20 cellular contexts compared by ENCODE assay signal in the genomic region with DNA sequence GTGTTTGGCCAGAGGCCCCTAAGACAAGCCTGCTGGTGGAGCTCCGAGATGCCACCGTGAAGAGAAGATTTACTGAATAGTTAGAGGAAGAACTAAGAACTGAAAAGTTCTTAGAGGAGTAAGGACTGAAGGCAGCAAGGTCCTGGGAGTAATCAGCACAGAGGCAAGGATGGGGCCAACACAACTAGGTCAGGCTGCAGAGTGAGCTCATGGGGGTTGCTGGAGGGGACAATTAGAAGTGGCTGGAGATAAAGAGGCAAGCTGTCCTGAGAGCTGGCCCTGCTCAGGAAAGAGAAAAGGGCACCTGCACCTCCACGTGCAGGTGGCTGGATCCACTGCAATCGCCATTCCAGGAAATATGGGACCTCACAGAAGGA. TPM values are rescaled to one million over a fixed set of nuclear protein-coding genes. Genes with fewer than 3 reads are reported as not detected.
DNase-seq lines count a peak whose midpoint lies in the region; ATAC-seq, FAIRE-seq and TF ChIP-seq lines count a peak whose summit lies in the region.
"Had no signal": no experiment of that assay in that cellular context is flagged by ENCODE, and none has a peak within 500 bp of the region (broad histone marks: within the 10 kb centered on the region; RNA-seq: fewer than 3 reads in every experiment).

No MANE protein-coding gene starts in this region.

- peaks cover 11% of the 10 kb centered on the region for H3K4me1 ChIP-seq in GM12878 (ENCODE audit: control insufficient read depth, insufficient read depth, low read length)

- POLR2A ChIA-PET in GM12878 (lab: Charles Lee), result interaction anchor here (0.9 to 1.9 kb wide), 2 partner anchors 14 to 16 kb away, joined by 3 to 9 read pairs; no protein-coding TSS in a partner anchor
- POLR2A ChIA-PET in naive thymus-derived CD8-positive, alpha-beta T cell (lab: Charles Lee), result interaction anchor here (1.0 to 1.6 kb wide), 7 partner anchors 9 to 60 kb away, joined by 3 to 7 read pairs (median 5); a partner anchor contains a TSS
- POLR2A ChIA-PET in activated CD8-positive, alpha-beta T cell treated with anti-CD3 and anti-CD28 coated beads for 36 hours (lab: Charles Lee), result interaction anchor here (0.7 to 1.5 kb wide), 7 partner anchors 10 to 66 kb away, joined by 3 to 7 read pairs (median 5); no protein-coding TSS in a partner anchor

- FAIRE-seq in GM12878 (lab: Jason Lieb, UNC), result no peak
- FAIRE-seq: colon, G401.6, GM12892 had no signal

- no peak for TF ChIP-seq CTCF in natural killer cell (IDR thresholded peaks at IDR 0.05)
- no peak for TF ChIP-seq CTCF in GM12878 (IDR thresholded peaks at IDR 0.05 in 2 of 3, conservative IDR thresholded peaks at IDR 0.05 in 1 of 3; ENCODE audit: control insufficient read depth in 2 of 3, extremely low read depth in 1 of 3, insufficient read depth in 1 of 3, low read depth in 3 of 3, low read length in 3 of 3)
- no peak for TF ChIP-seq CTCF in activated CD8-positive, alpha-beta T cell treated with anti-CD3 and anti-CD28 coated beads for 36 hours (IDR thresholded peaks at IDR 0.05)

- ATAC-seq in natural killer cell (no peak), GM12878 (no peak), HG03469 (IDR thresholded peaks at IDR 0.05; ENCODE audit: unreplicated experiment) (no peak)
- no peak for ATAC-seq in natural killer cell treated with Interleukin-12 subunit alpha and Interleukin-12 subunit beta and Interleukin-15 and Interleukin-18, amount 100 ng/mL, for 72 hours
- ATAC-seq in naive thymus-derived CD8-positive, alpha-beta T cell, result no peak
- no peak for ATAC-seq in activated CD8-positive, alpha-beta T cell treated with anti-CD3 and anti-CD28 coated beads for 36 hours

- no peak overlapping the region for H3K9ac ChIP-seq in GM12878 (ENCODE audit: control insufficient read depth, insufficient read depth, low read length)

- RAD21 ChIA-PET in GM12878 (lab: Charles Lee; ENCODE audit: unreplicated experiment), result no interaction called here

- peaks cover 16 to 28% of the 10 kb centered on the region in 2 donors for H3K4me1 Mint-ChIP-seq in natural killer cell
- peaks cover 21 to 23% of the 10 kb centered on the region in 2 donors for H3K4me1 Mint-ChIP-seq in natural killer cell treated with Interleukin-12 subunit alpha and Interleukin-12 subunit beta and Interleukin-15 and Interleukin-18, amount 100 ng/mL, for 72 hours (ENCODE audit: low read depth in 2 of 2)
- H3K4me1 Mint-ChIP-seq in naive thymus-derived CD8-positive, alpha-beta T cell, result peaks cover 24 to 53% (median 47%) of the 10 kb centered on the region in 4 donors
- peaks cover 45% of the 10 kb centered on the region for H3K4me1 Mint-ChIP-seq in activated CD8-positive, alpha-beta T cell treated with anti-CD3 and anti-CD28 coated beads for 36 hours (ENCODE audit: low read depth)

- DNase-seq in natural killer cell (no peak), GM12878 (ENCODE audit: low read depth, low spot score) (no peak), NCI-H524 treated with DMSO at 0.1 percent for 48 hours (lab: John Stamatoyannopoulos, UW) (no peak), H4 (ENCODE audit: low spot score) (no peak)
- DNase-seq in natural killer cell treated with Interleukin-12 subunit alpha and Interleukin-12 subunit beta and Interleukin-15 and Interleukin-18, amount 100 ng/mL, for 72 hours (ENCODE audit: low spot score), result no peak
- DNase-seq in naive thymus-derived CD8-positive, alpha-beta T cell, result no peak
- no peak for DNase-seq in activated CD8-positive, alpha-beta T cell treated with anti-CD3 and anti-CD28 coated beads for 36 hours
- DNase-seq: activated CD8-positive, alpha-beta memory T cell treated with anti-CD3 and anti-CD28 coated beads, Interleukin-2, amount 50 U/mL, for 48 hours; activated naive CD4-positive, alpha-beta T cell treated with Interleukin-2 at 50 U/mL for 16 hours; Calu3; foreskin melanocyte; NCI-H2081 treated with DMSO at 0.1 percent for 48 hours; NCI-H510A treated with DMSO at 0.1 percent for 48 hours; SHP77 treated with DMSO at 0.1 percent for 48 hours had no signal

- TF ChIP-seq POLR2A in GM12878 (IDR thresholded peaks at IDR 0.05; ENCODE audit: low read depth, low read length), result no peak

- H3K27ac ChIP-seq in GM12878 (ENCODE audit: control insufficient read depth, insufficient read depth), result no peak overlapping the region
- H3K27ac ChIP-seq: vagina had no signal

- TF ChIP-seq RAD21 in GM12878 (IDR thresholded peaks at IDR 0.05; ENCODE audit: insufficient read depth, low read depth, low read length), result no peak

- TF ChIP-seq EP300 in GM12878 (IDR thresholded peaks at IDR 0.05; ENCODE audit: borderline replicate concordance in 1 of 2, control insufficient read depth in 1 of 2, low read depth in 2 of 2, low read length in 2 of 2), result no peak

- no peak overlapping the region for H3K4me3 ChIP-seq in GM12878
- H3K4me3 ChIP-seq: left lung, vagina had no signal

- H3K27ac Mint-ChIP-seq in natural killer cell, result no peak overlapping the region
- H3K27ac Mint-ChIP-seq in natural killer cell treated with Interleukin-12 subunit alpha and Interleukin-12 subunit beta and Interleukin-15 and Interleukin-18, amount 100 ng/mL, for 72 hours, result peak overlapping the region in 1 of 2 donors; percentile 9
- H3K27ac Mint-ChIP-seq in naive thymus-derived CD8-positive, alpha-beta T cell, result peak overlapping the region in 5 of 10 donors; percentile 7 to 85 (median 39)
- no peak overlapping the region for H3K27ac Mint-ChIP-seq in activated CD8-positive, alpha-beta T cell treated with anti-CD3 and anti-CD28 coated beads for 36 hours

- WGBS in GM12878 (ENCODE audit: insufficient coverage, insufficient replicate concordance, low lambda C conversion rate, missing lambda C conversion rate), result 62% methylated on average over 4 of the region's 4 CpGs

- peak overlapping the region; percentile 36 for H3K4me3 Mint-ChIP-seq in natural killer cell
- no peak overlapping the region for H3K4me3 Mint-ChIP-seq in natural killer cell treated with Interleukin-12 subunit alpha and Interleukin-12 subunit beta and Interleukin-15 and Interleukin-18, amount 100 ng/mL, for 72 hours
- H3K4me3 Mint-ChIP-seq in naive thymus-derived CD8-positive, alpha-beta T cell, result peak overlapping the region in 6 of 10 donors; percentile 17 to 64 (median 38)
- H3K4me3 Mint-ChIP-seq in activated CD8-positive, alpha-beta T cell treated with anti-CD3 and anti-CD28 coated beads for 36 hours, result no peak overlapping the region

- no TSS peak for BruUV-seq in GM12878 (replicated peaks; lab: Mats Ljungman, UMichigan)

- H3K4me2 ChIP-seq in GM12878 (ENCODE audit: control insufficient read depth, insufficient read depth), result no peak overlapping the region

- no peaks in the 10 kb centered on the region for H3K27me3 Mint-ChIP-seq in natural killer cell (ENCODE audit: low read depth in 2 of 2)
- H3K27me3 Mint-ChIP-seq in natural killer cell treated with Interleukin-12 subunit alpha and Interleukin-12 subunit beta and Interleukin-15 and Interleukin-18, amount 100 ng/mL, for 72 hours, result no peaks in the 10 kb centered on the region
- H3K27me3 Mint-ChIP-seq in naive thymus-derived CD8-positive, alpha-beta T cell, result no peaks in the 10 kb centered on the region
- H3K27me3 Mint-ChIP-seq in activated CD8-positive, alpha-beta T cell treated with anti-CD3 and anti-CD28 coated beads for 36 hours, result no peaks in the 10 kb centered on the region

- H3K9me3 Mint-ChIP-seq in natural killer cell, result no peaks in the 10 kb centered on the region
- H3K9me3 Mint-ChIP-seq in natural killer cell treated with Interleukin-12 subunit alpha and Interleukin-12 subunit beta and Interleukin-15 and Interleukin-18, amount 100 ng/mL, for 72 hours, result no peaks in the 10 kb centered on the region
- no peaks in the 10 kb centered on the region for H3K9me3 Mint-ChIP-seq in naive thymus-derived CD8-positive, alpha-beta T cell
- H3K9me3 Mint-ChIP-seq in activated CD8-positive, alpha-beta T cell treated with anti-CD3 and anti-CD28 coated beads for 36 hours, result no peaks in the 10 kb centered on the region

- CTCF ChIA-PET in GM12878 (lab: Yijun Ruan, JAX), result interaction anchor here (1.5 kb wide), 1 partner anchor 27 kb away, joined by 3 read pairs; no protein-coding TSS in a partner anchor
- CTCF ChIA-PET in activated CD8-positive, alpha-beta T cell treated with anti-CD3 and anti-CD28 coated beads for 36 hours (lab: Charles Lee), result interaction anchor here (0.8 to 2.3 kb wide), 3 partner anchors 13 to 53 kb away, joined by 3 to 6 read pairs (median 4); a partner anchor contains a TSS

- H3K36me3 Mint-ChIP-seq in natural killer cell, result no peaks in the 10 kb centered on the region
- H3K36me3 Mint-ChIP-seq in natural killer cell treated with Interleukin-12 subunit alpha and Interleukin-12 subunit beta and Interleukin-15 and Interleukin-18, amount 100 ng/mL, for 72 hours, result no peaks in the 10 kb centered on the region
- no peaks in the 10 kb centered on the region for H3K36me3 Mint-ChIP-seq in naive thymus-derived CD8-positive, alpha-beta T cell
- no peaks in the 10 kb centered on the region for H3K36me3 Mint-ChIP-seq in activated CD8-positive, alpha-beta T cell treated with anti-CD3 and anti-CD28 coated beads for 36 hours (ENCODE audit: low read depth)

- H3K36me3 ChIP-seq in GM12878 (ENCODE audit: control insufficient read depth in 2 of 2, insufficient read depth in 2 of 2, low read length in 1 of 2), result no peaks in the 10 kb centered on the region
- H3K36me3 ChIP-seq: left lung, vagina had no signal

- no peaks in the 10 kb centered on the region for H3K27me3 ChIP-seq in GM12878 (replicated peaks in 1 of 2; ENCODE audit: control insufficient read depth in 2 of 2, insufficient read depth in 2 of 2, low read length in 1 of 2)
- H3K27me3 ChIP-seq: left lung, vagina had no signal

- intact Hi-C loops in natural killer cell (cut with micrococcal nuclease) (no loop called here), GM12878 (cut with micrococcal nuclease; ENCODE audit: unreplicated experiment) (no loop called here)
- intact Hi-C loops in activated CD8-positive, alpha-beta T cell treated with anti-CD3 and anti-CD28 coated beads for 36 hours (cut with micrococcal nuclease), result loop anchor here (5.0 kb wide), 1 partner anchor 50 kb away; a partner anchor contains a TSS

- SMC1A ChIA-PET in GM12878 (lab: Charles Lee; ENCODE audit: uncharacterized antibody, unreplicated experiment), result interaction anchor here (0.8 to 1.1 kb wide), 2 partner anchors 11 to 14 kb away, joined by 3 to 4 read pairs; no protein-coding TSS in a partner anchor

- peak overlapping the region; percentile 67; the same call in 1 of the 2 replicates for H2AFZ ChIP-seq in GM12878 (ENCODE audit: control insufficient read depth, low read depth, low read length)

- no peaks in the 10 kb centered on the region for H3K79me2 ChIP-seq in GM12878 (ENCODE audit: control insufficient read depth, insufficient read depth, low read length)

- no peaks in the 10 kb centered on the region for H4K20me1 ChIP-seq in GM12878 (ENCODE audit: control insufficient read depth, insufficient read depth)

- no peaks in the 10 kb centered on the region for H3K9me3 ChIP-seq in GM12878 (replicated peaks; ENCODE audit: control insufficient read depth, insufficient read depth, low read length)
- H3K9me3 ChIP-seq: left lung, vagina had no signal

- in situ Hi-C loops in GM12878 (cut with MboI), result no loop called here

RNA-seq across cellular contexts. Expression of a gene that starts 52.7 kb away (rescaled TPM):
- total RNA-seq in natural killer cell (1,000 to 10,000 TPM; 2,039 to 3,339 (median 2,499) TPM), GM12878 (2014; rRNA removed) (383 and 419 TPM in 2 replicates), GM12878 (2014; rRNA removed; fragmentation: Illumina TruSeq; extraction: Trizol) (278 and 281 TPM in 2 replicates), GM12878 (2021) (303 and 309 TPM in 2 replicates)
- 1,000 to 10,000 TPM; 1,092 to 1,804 TPM for total RNA-seq in natural killer cell treated with Interleukin-12 subunit alpha and Interleukin-12 subunit beta and Interleukin-15 and Interleukin-18, amount 100 ng/mL, for 72 hours
- total RNA-seq in GM12878 (2013; cell fraction: nucleolus; rRNA removed), result 374 and 384 TPM in 2 replicates
- polyA plus RNA-seq in GM12878 (2011; ENCODE audit: low read depth), result 104 TPM
- polyA plus RNA-seq in GM12878 (2011; rRNA removed) (149 and 274 TPM in 2 replicates), GM12878 (2014; fragmentation: Illumina TruSeq; extraction: Trizol) (218 and 275 TPM in 2 replicates), GM12878 (2014; fragmentation: Nextera tagmentation; extraction: Ambion mirVana) (100 to 1,000 TPM; 123 to 159 TPM), GM12878 (2014; rRNA removed) (259 and 331 TPM in 2 replicates), GM12878 (2016; fragmentation: Nextera tagmentation; extraction: Ambion mirVana) (100 to 1,000 TPM; 187 to 200 TPM)
- polyA plus RNA-seq in GM12878 (2011; cell fraction: cytosol; rRNA removed), result 327 and 351 TPM in 2 replicates
- 803 and 908 TPM in 2 replicates for polyA plus RNA-seq in GM12878 (2011; cell fraction: nucleus; rRNA removed)
- polyA plus RNA-seq in GM12878 (2012), result 177 and 183 TPM in 2 replicates
- 500 and 595 TPM in 2 replicates for polyA minus RNA-seq in GM12878 (2011; rRNA and poly(A)+ RNA removed)
- polyA minus RNA-seq in GM12878 (2011; cell fraction: cytosol; rRNA and poly(A)+ RNA removed), result 230 and 243 TPM in 2 replicates
- 702 and 1,107 TPM in 2 replicates for polyA minus RNA-seq in GM12878 (2011; cell fraction: nucleus; rRNA and poly(A)+ RNA removed)
- 100 to 1,000 TPM; 199 to 214 TPM for total RNA-seq in naive thymus-derived CD8-positive, alpha-beta T cell
- 100 to 1,000 TPM; 194 to 328 (median 198) TPM for polyA plus RNA-seq in naive thymus-derived CD8-positive, alpha-beta T cell
- 39.5 and 41.4 TPM in 2 replicates for total RNA-seq in H4 (2014; rRNA removed; shearing (Covaris generic))
- 100 to 1,000 TPM; 218 to 227 TPM for total RNA-seq in activated CD8-positive, alpha-beta T cell treated with anti-CD3 and anti-CD28 coated beads for 36 hours

RNA-seq across cellular contexts. Expression of a gene that starts 59.7 kb away (rescaled TPM):
- total RNA-seq in natural killer cell, result 100 to 1,000 TPM; 130 to 141 (median 139) TPM
- total RNA-seq in natural killer cell treated with Interleukin-12 subunit alpha and Interleukin-12 subunit beta and Interleukin-15 and Interleukin-18, amount 100 ng/mL, for 72 hours, result 100 to 1,000 TPM; 464 to 704 TPM
- 69.2 and 72.9 TPM in 2 replicates for total RNA-seq in GM12878 (2013; cell fraction: nucleolus; rRNA removed)
- 267 and 276 TPM in 2 replicates for total RNA-seq in GM12878 (2014; rRNA removed)
- 349 and 352 TPM in 2 replicates for total RNA-seq in GM12878 (2014; rRNA removed; fragmentation: Illumina TruSeq; extraction: Trizol)
- 347 and 354 TPM in 2 replicates for total RNA-seq in GM12878 (2021)
- 179 TPM for polyA plus RNA-seq in GM12878 (2011; ENCODE audit: low read depth)
- polyA plus RNA-seq in GM12878 (2011; rRNA removed), result 393 and 528 TPM in 2 replicates
- polyA plus RNA-seq in GM12878 (2011; cell fraction: cytosol; rRNA removed), result 210 and 221 TPM in 2 replicates
- polyA plus RNA-seq in GM12878 (2011; cell fraction: nucleus; rRNA removed), result 139 and 145 TPM in 2 replicates
- polyA plus RNA-seq in GM12878 (2012), result 231 and 266 TPM in 2 replicates
- 411 and 494 TPM in 2 replicates for polyA plus RNA-seq in GM12878 (2014; fragmentation: Illumina TruSeq; extraction: Trizol)
- polyA plus RNA-seq in GM12878 (2014; fragmentation: Nextera tagmentation; extraction: Ambion mirVana), result 1,000 to 10,000 TPM; 1,136 to 1,363 TPM
- polyA plus RNA-seq in GM12878 (2014; rRNA removed), result 284 and 356 TPM in 2 replicates
- 100 to 1,000 TPM; 712 to 730 TPM for polyA plus RNA-seq in GM12878 (2016; fragmentation: Nextera tagmentation; extraction: Ambion mirVana)
- 110 and 131 TPM in 2 replicates for polyA minus RNA-seq in GM12878 (2011; rRNA and poly(A)+ RNA removed)
- 61.2 and 69.3 TPM in 2 replicates for polyA minus RNA-seq in GM12878 (2011; cell fraction: cytosol; rRNA and poly(A)+ RNA removed)
- polyA minus RNA-seq in GM12878 (2011; cell fraction: nucleus; rRNA and poly(A)+ RNA removed), result 29.9 and 39.8 TPM in 2 replicates
- total RNA-seq in naive thymus-derived CD8-positive, alpha-beta T cell, result 100 to 1,000 TPM; 104 to 126 TPM
- polyA plus RNA-seq in naive thymus-derived CD8-positive, alpha-beta T cell, result 100 to 1,000 TPM; 256 to 378 (median 273) TPM
- 429 and 475 TPM in 2 replicates for total RNA-seq in H4 (2014; rRNA removed; shearing (Covaris generic))
- 100 to 1,000 TPM; 361 to 393 TPM for total RNA-seq in activated CD8-positive, alpha-beta T cell treated with anti-CD3 and anti-CD28 coated beads for 36 hours

Comparison
In these comparisons a context has a peak if more than half of its experiments do, and no peak if none do; other contexts are left out.
1. H3K4me3 Mint-ChIP-seq: peak in natural killer cell (single experiment) and naive thymus-derived CD8-positive, alpha-beta T cell (6 of 10); none in natural killer cell treated with Interleukin-12 subunit alpha and Interleukin-12 subunit beta and Interleukin-15 and Interleukin-18, amount 100 ng/mL, for 72 hours (single experiment) and activated CD8-positive, alpha-beta T cell treated with anti-CD3 and anti-CD28 coated beads for 36 hours (single experiment).